Comparison of ENCODE assay signal across 10 cellular contexts in genomic region chr7:27245798-27246691, GRCh38.
A peak's percentile ranks its signal among the peaks of the same experiment; 100 is the strongest.
DNase-seq lines count a peak whose midpoint lies in the region; ATAC-seq and TF ChIP-seq lines count a peak whose summit lies in the region.
"Had no signal": no experiment of that assay in that cellular context is flagged by ENCODE, and none has a peak within 500 bp of the region (broad histone marks: within the 10 kb centered on the region; RNA-seq: fewer than 3 reads in every experiment).

No MANE protein-coding gene starts in this region.

- H3K79me2 ChIP-seq in parathyroid adenoma, result no peaks in the 10 kb centered on the region

- H3K9ac ChIP-seq in parathyroid adenoma, result no peak overlapping the region

- H3K9me3 ChIP-seq in parathyroid adenoma (ENCODE audit: control insufficient read depth, low read length), result no peaks in the 10 kb centered on the region

- CTCF ChIA-PET in GM10248 (lab: Yijun Ruan, JAX), result no interaction called here

- no peak overlapping the region for H3K4me3 ChIP-seq in parathyroid adenoma (ENCODE audit: low read depth, low read length)

- H3K27ac ChIP-seq in parathyroid adenoma, result no peak overlapping the region

- DNase-seq in EL (peak; percentile 33), NCI-H526 treated with DMSO at 0.1 percent for 48 hours (lab: John Stamatoyannopoulos, UW) (peak; percentile 22), glomerular visceral epithelial cell (ENCODE audit: extremely low spot score) (peak; percentile 11), GM10248 (ENCODE audit: extremely low spot score) (no peak), germinal center (ENCODE audit: low spot score) (no peak)
- no peak for DNase-seq in stimulated activated CD4-positive, alpha-beta T cell treated with anti-CD3 and anti-CD28 coated beads, Interleukin-1b, Interleukin-23, amount 100 ng/mL, for 48 hours
- DNase-seq: activated CD4-positive, alpha-beta T cell treated with anti-CD3 and anti-CD28 coated beads, Interleukin-2, amount 50 U/mL, for 48 hours; DND-41 had no signal

- H2AFZ ChIP-seq in parathyroid adenoma, result peak overlapping the region; percentile 33

- no peak for ATAC-seq in HG03280 (IDR thresholded peaks at IDR 0.05; ENCODE audit: unreplicated experiment)

- POLR2A ChIA-PET in GM10248 (lab: Yijun Ruan, JAX), result no interaction called here

- peak overlapping the region; percentile 38 for H3K4me2 ChIP-seq in parathyroid adenoma (ENCODE audit: low read length)

- no peaks in the 10 kb centered on the region for H3K4me1 ChIP-seq in parathyroid adenoma

- H3K27me3 ChIP-seq in parathyroid adenoma (ENCODE audit: control insufficient read depth, insufficient read depth, low read length), result peaks cover 49% of the 10 kb centered on the region

- TF ChIP-seq CTCF in parathyroid adenoma (IDR thresholded peaks at IDR 0.05) (no peak), GM10248 (IDR thresholded peaks at IDR 0.05; ENCODE audit: control extremely low read depth, extremely low read depth, low read depth, missing control alignments) (no peak)

- no peaks in the 10 kb centered on the region for H3K36me3 ChIP-seq in parathyroid adenoma (ENCODE audit: control insufficient read depth, insufficient read depth, low read length)

Comparison
In these comparisons a context has a peak if more than half of its experiments do, and no peak if none do; other contexts are left out.
1. DNase-seq: peak in EL (single experiment), NCI-H526 treated with DMSO at 0.1 percent for 48 hours (single experiment) and glomerular visceral epithelial cell (single experiment); none in GM10248 (single experiment), germinal center (single experiment) and stimulated activated CD4-positive, alpha-beta T cell treated with anti-CD3 and anti-CD28 coated beads, Interleukin-1b, Interleukin-23, amount 100 ng/mL, for 48 hours (single experiment).